ENCODE assay signal across 21 cellular contexts in the genomic region with DNA sequence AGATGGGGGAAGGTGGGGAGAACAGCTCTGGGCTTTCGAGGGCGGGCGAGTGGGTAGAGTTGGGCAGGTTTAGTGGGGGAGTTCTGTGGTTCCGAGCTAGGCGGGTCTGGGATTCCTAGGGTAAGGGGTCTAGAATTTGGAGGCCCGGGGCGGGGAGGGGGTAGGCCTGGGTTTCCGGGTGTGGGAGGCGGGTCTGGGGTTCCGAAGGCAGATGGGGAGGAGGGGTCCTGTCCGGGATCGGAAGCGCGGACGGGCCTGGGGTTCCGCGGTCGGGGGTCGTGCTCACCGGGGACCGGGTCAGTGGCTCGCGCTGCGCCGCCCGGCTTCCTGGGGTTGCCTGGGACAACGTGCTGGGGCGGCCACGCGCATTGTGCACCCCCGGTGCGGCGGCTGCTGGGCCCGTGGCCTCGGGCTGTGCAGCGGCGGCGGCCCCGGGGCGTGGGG. TPM values are rescaled to one million over a fixed set of nuclear protein-coding genes. Genes with fewer than 3 reads are reported as not detected.
DNase-seq lines count a peak whose midpoint lies in the region; ATAC-seq, FAIRE-seq and TF ChIP-seq lines count a peak whose summit lies in the region.
"Had no signal": no experiment of that assay in that cellular context is flagged by ENCODE, and none has a peak within 500 bp of the region (broad histone marks: within the 10 kb centered on the region; RNA-seq: fewer than 3 reads in every experiment).

A gene (minus strand): TSS at position 431 of the 444 bp plus-strand sequence.

- H3F3A ChIP-seq in PC-3 (ENCODE audit: low read length, unreplicated experiment), result no peaks in the 10 kb centered on the region

- no peaks in the 10 kb centered on the region for H3K79me2 ChIP-seq in PC-3 (ENCODE audit: low read length)

- no peak within 1 kb of the TSS for H2AFZ ChIP-seq in PC-3 (ENCODE audit: low read length)

- H3K4me1 ChIP-seq in kidney (ENCODE audit: control insufficient read depth in 1 of 2, insufficient read depth in 1 of 2, low read depth in 1 of 2, low read length in 2 of 2) (peaks cover 0 to 2% of the 10 kb centered on the region in 2 donors), colonic mucosa (no peaks in the 10 kb centered on the region), PC-3 (ENCODE audit: insufficient read depth, low read length) (0 out of 2 replicates have a peak, but pooled peaks cover 3% of the 10 kb centered on the region)

- no peak within 1 kb of the TSS for H3K27ac Mint-ChIP-seq in WTC11
- H3K27ac Mint-ChIP-seq in progenitor cell of endocrine pancreas, result peak within 1 kb of the TSS; percentile 67
- H3K27ac Mint-ChIP-seq: stimulated activated naive CD8-positive, alpha-beta T cell treated with anti-CD3 and anti-CD28 coated beads, Interleukin-15, Interleukin-2, amounts not matched to agents 100 ng/mL and 50 ng/mL, for 24 hours had no signal

- peaks cover 12% of the 10 kb centered on the region for H3K4me1 Mint-ChIP-seq in WTC11
- H3K4me1 Mint-ChIP-seq in progenitor cell of endocrine pancreas (ENCODE audit: low read depth), result peaks cover 26% of the 10 kb centered on the region

- no peak within 1 kb of the TSS for H3K4me2 ChIP-seq in PC-3 (ENCODE audit: low read length)

- no peaks in the 10 kb centered on the region for H3K9me2 ChIP-seq in PC-3 (replicated peaks; ENCODE audit: low read length)

- intact Hi-C loops in kidney (cut with DNase I) (no loop called here), colonic mucosa (cut with DNase I) (no loop called here), PC-3 (cut with micrococcal nuclease) (no loop called here)

- CTCF ChIA-PET in WTC11 (lab: Charles Lee), result interaction anchor here (2.7 kb wide), 1 partner anchor 28 kb away, joined by 15 read pairs; no protein-coding TSS in a partner anchor
- CTCF ChIA-PET in PC-3 (lab: Charles Lee), result no interaction called here

- H3K27me3 Mint-ChIP-seq in WTC11 (ENCODE audit: low read depth), result peaks cover 26% of the 10 kb centered on the region
- H3K27me3 Mint-ChIP-seq in progenitor cell of endocrine pancreas, result peaks cover 9% of the 10 kb centered on the region

- ATAC-seq in WTC11 (no peak), PC-3 (no peak)

- H3K27ac ChIP-seq in kidney (ENCODE audit: low read depth in 2 of 2, low read length in 2 of 2) (no peak within 1 kb of the TSS), colonic mucosa (no peak within 1 kb of the TSS), PC-3 (ENCODE audit: low read length) (no peak within 1 kb of the TSS)
- H3K27ac ChIP-seq: adrenal gland, esophagus squamous epithelium, HL-60 had no signal

- H4K20me1 ChIP-seq in PC-3 (ENCODE audit: low read length), result no peaks in the 10 kb centered on the region

- H3K9me3 ChIP-seq in kidney (ENCODE audit: control insufficient read depth in 1 of 2, low read length in 2 of 2) (no peaks in the 10 kb centered on the region), colonic mucosa (no peaks in the 10 kb centered on the region), PC-3 (ENCODE audit: low read length) (no peaks in the 10 kb centered on the region)
- H3K9me3 ChIP-seq: adrenal gland had no signal

- BruUV-seq in PC-3 (replicated peaks; lab: Mats Ljungman, UMichigan), result no TSS peak

- TF ChIP-seq CTCF in WTC11 (IDR thresholded peaks at IDR 0.05) (no peak), kidney (IDR thresholded peaks at IDR 0.05; ENCODE audit: borderline replicate concordance, extremely low read depth, insufficient read depth) (no peak), progenitor cell of endocrine pancreas (IDR thresholded peaks at IDR 0.05; ENCODE audit: unreplicated experiment) (no peak), colonic mucosa (IDR thresholded peaks at IDR 0.05) (no peak), PC-3 (conservative IDR thresholded peaks at IDR 0.05; ENCODE audit: low read depth, low read length) (no peak)

- peak within 1 kb of the TSS; percentile 57 for H3K4me3 ChIP-seq in H7 (ENCODE audit: insufficient read depth, low read depth, low read length)
- H3K4me3 ChIP-seq in kidney (ENCODE audit: low read length in 2 of 2), result no peak within 1 kb of the TSS
- H3K4me3 ChIP-seq in colonic mucosa, result no peak within 1 kb of the TSS
- no peak within 1 kb of the TSS for H3K4me3 ChIP-seq in PC-3 (ENCODE audit: low read length)

- no peaks in the 10 kb centered on the region for H3K36me3 ChIP-seq in H7 (replicated peaks; ENCODE audit: control insufficient read depth, insufficient read depth, low read length)
- no peaks in the 10 kb centered on the region for H3K36me3 ChIP-seq in kidney (ENCODE audit: control insufficient read depth in 1 of 2, insufficient read depth in 2 of 2, low read length in 2 of 2)
- H3K36me3 ChIP-seq in colonic mucosa, result no peaks in the 10 kb centered on the region
- no peaks in the 10 kb centered on the region for H3K36me3 ChIP-seq in PC-3 (ENCODE audit: low read depth, low read length)
- H3K36me3 ChIP-seq: adrenal gland, esophagus squamous epithelium had no signal

- FAIRE-seq in kidney (lab: Jason Lieb, UNC), result no peak
- FAIRE-seq: GM12892, GM19239 had no signal

- peak within 1 kb of the TSS; percentile 68 for H3K4me3 Mint-ChIP-seq in WTC11
- peak within 1 kb of the TSS; percentile 49 for H3K4me3 Mint-ChIP-seq in progenitor cell of endocrine pancreas (ENCODE audit: low read depth)
- H3K4me3 Mint-ChIP-seq: stimulated activated naive CD8-positive, alpha-beta T cell treated with anti-CD3 and anti-CD28 coated beads, Interleukin-15, Interleukin-2, amounts not matched to agents 100 ng/mL and 50 ng/mL, for 24 hours had no signal

- DNase-seq in H7 (peak; percentile 82), WTC11 (ENCODE audit: low spot score) (no peak), kidney (peak; percentile 63), progenitor cell of endocrine pancreas (ENCODE audit: low spot score, unreplicated experiment) (no peak), nucleus accumbens (lab: John Stamatoyannopoulos, UW) (no peak), colonic mucosa (no peak), PC-3 (no peak), NCI-H446 (lab: John Stamatoyannopoulos, UW) (no peak)
- DNase-seq: activated CD4-positive, CD25-positive, alpha-beta regulatory T cell treated with anti-CD3 and anti-CD28 coated beads, Interleukin-2, amount 50 U/mL, for 72 hours; adrenal gland; cortex of kidney; EL; esophagus squamous epithelium; GOT3; NCI-H2171 treated with DMSO at 0.1 percent for 48 hours; SW 1271 had no signal

- H3K9ac ChIP-seq in kidney (ENCODE audit: low read length in 2 of 2), result no peak within 1 kb of the TSS
- no peak within 1 kb of the TSS for H3K9ac ChIP-seq in colonic mucosa (ENCODE audit: low read depth in 2 of 2, low read length in 2 of 2)
- no peak within 1 kb of the TSS for H3K9ac ChIP-seq in PC-3 (ENCODE audit: low read length)

- H3K36me3 Mint-ChIP-seq in WTC11 (0 out of 2 replicates have a peak, but pooled peaks cover 4% of the 10 kb centered on the region), progenitor cell of endocrine pancreas (ENCODE audit: insufficient read depth) (no peaks in the 10 kb centered on the region)

- H3K9me3 Mint-ChIP-seq in WTC11 (peaks cover 10% of the 10 kb centered on the region), progenitor cell of endocrine pancreas (ENCODE audit: low read depth) (peaks cover 10% of the 10 kb centered on the region)
- H3K9me3 Mint-ChIP-seq: stimulated activated naive CD8-positive, alpha-beta T cell treated with anti-CD3 and anti-CD28 coated beads, Interleukin-15, Interleukin-2, amounts not matched to agents 100 ng/mL and 50 ng/mL, for 24 hours had no signal

- POLR2A ChIA-PET in WTC11 (lab: Charles Lee) (no interaction called here), PC-3 (lab: Charles Lee; ENCODE audit: unreplicated experiment) (no interaction called here)

- H3K27me3 ChIP-seq in H7 (ENCODE audit: control insufficient read depth, insufficient read depth, low read length) (peaks cover 17% of the 10 kb centered on the region), colonic mucosa (peaks cover 20% of the 10 kb centered on the region), PC-3 (ENCODE audit: low read length) (no peaks in the 10 kb centered on the region)

TF ChIP-seq in WTC11, 78 proteins besides CTCF, POLR2A, EP300 and RAD21:
- TF ChIP-seq TEAD4 (CRISPR knock-in tag; IDR thresholded peaks at IDR 0.05) (no peak), MXD4 (CRISPR knock-in tag; IDR thresholded peaks at IDR 0.05; ENCODE audit: borderline replicate concordance) (no peak), GABPB1 (CRISPR knock-in tag; IDR thresholded peaks at IDR 0.05) (no peak), SMAD3 (CRISPR knock-in tag; IDR thresholded peaks at IDR 0.05; ENCODE audit: borderline replicate concordance) (no peak)
- TF ChIP-seq, protein P1, sequence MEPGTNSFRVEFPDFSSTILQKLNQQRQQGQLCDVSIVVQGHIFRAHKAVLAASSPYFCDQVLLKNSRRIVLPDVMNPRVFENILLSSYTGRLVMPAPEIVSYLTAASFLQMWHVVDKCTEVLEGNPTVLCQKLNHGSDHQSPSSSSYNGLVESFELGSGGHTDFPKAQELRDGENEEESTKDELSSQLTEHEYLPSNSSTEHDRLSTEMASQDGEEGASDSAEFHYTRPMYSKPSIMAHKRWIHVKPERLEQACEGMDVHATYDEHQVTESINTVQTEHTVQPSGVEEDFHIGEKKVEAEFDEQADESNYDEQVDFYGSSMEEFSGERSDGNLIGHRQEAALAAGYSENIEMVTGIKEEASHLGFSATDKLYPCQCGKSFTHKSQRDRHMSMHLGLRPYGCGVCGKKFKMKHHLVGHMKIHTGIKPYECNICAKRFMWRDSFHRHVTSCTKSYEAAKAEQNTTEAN (CRISPR knock-in tag; IDR thresholded peaks at IDR 0.05), result no peak
- TF ChIP-seq, protein P2, sequence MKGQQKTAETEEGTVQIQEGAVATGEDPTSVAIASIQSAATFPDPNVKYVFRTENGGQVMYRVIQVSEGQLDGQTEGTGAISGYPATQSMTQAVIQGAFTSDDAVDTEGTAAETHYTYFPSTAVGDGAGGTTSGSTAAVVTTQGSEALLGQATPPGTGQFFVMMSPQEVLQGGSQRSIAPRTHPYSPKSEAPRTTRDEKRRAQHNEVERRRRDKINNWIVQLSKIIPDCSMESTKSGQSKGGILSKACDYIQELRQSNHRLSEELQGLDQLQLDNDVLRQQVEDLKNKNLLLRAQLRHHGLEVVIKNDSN (CRISPR knock-in tag; IDR thresholded peaks at IDR 0.05), result no peak

RNA-seq across cellular contexts. Expression of the gene that starts here (rescaled TPM):
- total RNA-seq in H7 (2014; rRNA removed; shearing (Covaris generic)), result not detected in 2 replicates
- 0.30 TPM in 1 of 3 replicates, not detected in the others for total RNA-seq in WTC11 (2021)
- total RNA-seq in kidney, result not detected
- not detected for polyA plus RNA-seq in kidney (ENCODE audit: insufficient read depth, low read depth, low replicate concordance)
- total RNA-seq in progenitor cell of endocrine pancreas, result not detected in 2 replicates
- not detected for total RNA-seq in colonic mucosa
- not detected in 2 replicates for total RNA-seq in PC-3 (2014; rRNA removed)
- total RNA-seq: adrenal gland, esophagus squamous epithelium, M059J had no signal
- polyA plus RNA-seq: adrenal gland had no signal

Comparison
In these comparisons a context has a peak if more than half of its experiments do, and no peak if none do; other contexts are left out.
1. Peak in DNase-seq and H3K4me3 ChIP-seq in H7; RNA of the gene not detected or under 1 TPM.
2. Peak in DNase-seq in kidney; RNA of the gene not detected or under 1 TPM.